Comparison of ENCODE assay signal across 15 cellular contexts in the genomic region with DNA sequence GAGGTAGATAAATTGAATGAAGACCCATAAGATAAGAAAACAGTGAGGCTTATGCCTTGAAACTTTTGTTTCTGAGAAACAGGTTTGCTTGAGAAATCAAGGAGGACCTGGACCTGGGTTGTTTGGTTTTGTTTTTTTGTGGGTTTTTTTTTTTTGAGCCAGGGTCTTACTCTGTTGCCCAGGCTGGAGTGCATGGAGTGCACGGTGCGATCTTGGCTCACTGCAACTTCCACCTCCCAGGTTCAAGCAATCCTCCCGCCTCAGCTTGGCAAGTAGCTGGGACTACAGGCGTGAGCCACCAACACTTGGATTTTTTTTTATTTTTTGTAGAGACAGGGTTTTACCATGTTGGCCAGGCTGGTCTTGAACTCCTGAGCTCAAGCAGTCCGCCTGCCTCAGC. TPM values are rescaled to one million over a fixed set of nuclear protein-coding genes. Genes with fewer than 3 reads are reported as not detected.
A peak's percentile ranks its signal among the peaks of the same experiment; 100 is the strongest.
DNase-seq lines count a peak whose midpoint lies in the region; TF ChIP-seq lines count a peak whose summit lies in the region.
"Had no signal": no experiment of that assay in that cellular context is flagged by ENCODE, and none has a peak within 500 bp of the region (broad histone marks: within the 10 kb centered on the region; RNA-seq: fewer than 3 reads in every experiment).

No MANE protein-coding gene starts in this region.

- H2BK5ac ChIP-seq in mesenchymal stem cell (ENCODE audit: low read depth, low read length, poor library complexity, severe bottlenecking), result no peak overlapping the region

- H3K4me1 Mint-ChIP-seq in activated naive CD4-positive, alpha-beta T cell treated with anti-CD3 and anti-CD28 coated beads, Interleukin-2, amount 50 U/mL, for 24 hours, result peaks cover 29% of the 10 kb centered on the region
- H3K4me1 Mint-ChIP-seq in Calu3 (ENCODE audit: low read depth, unreplicated experiment) (peaks cover 11% of the 10 kb centered on the region), MCF 10A (ENCODE audit: insufficient read depth, unreplicated experiment) (peaks cover 8% of the 10 kb centered on the region)

- H2BK120ac ChIP-seq in mesenchymal stem cell (ENCODE audit: low read depth, low read length), result no peak overlapping the region

- H3K79me1 ChIP-seq in mesenchymal stem cell (replicated peaks; ENCODE audit: low read length, poor library complexity, severe bottlenecking), result no peaks in the 10 kb centered on the region

- no peak for DNase-seq in activated naive CD4-positive, alpha-beta T cell treated with Interleukin-2 at 50 U/mL for 16 hours
- DNase-seq in mesenchymal stem cell, result no peak
- no peak for DNase-seq in Calu3
- no peak for DNase-seq in MCF 10A (ENCODE audit: unreplicated experiment)
- no peak for DNase-seq in NCI-H1105 (lab: John Stamatoyannopoulos, UW)
- DNase-seq: amniotic stem cell; foreskin melanocyte; GF-D8; NCI-H1694 treated with DMSO at 0.1 percent for 48 hours; NCI-H524; stimulated activated CD4-positive, alpha-beta T cell treated with anti-CD3 and anti-CD28 coated beads, Interleukin-15, amount 100 ng/mL, for 24 hours; testis had no signal

- H3K36me3 ChIP-seq in mesenchymal stem cell (ENCODE audit: control insufficient read depth in 1 of 2, insufficient read depth in 2 of 2, low read depth in 1 of 2, low read length in 2 of 2) (no peaks in the 10 kb centered on the region), subcutaneous abdominal adipose tissue (ENCODE audit: control insufficient read depth in 5 of 5, insufficient read depth in 5 of 5, low read length in 5 of 5) (no peaks in the 10 kb centered on the region)

- no peak overlapping the region for H3K4me3 Mint-ChIP-seq in activated naive CD4-positive, alpha-beta T cell treated with anti-CD3 and anti-CD28 coated beads, Interleukin-2, amount 50 U/mL, for 24 hours
- H3K4me3 Mint-ChIP-seq in Calu3 (ENCODE audit: low read depth, unreplicated experiment) (no peak overlapping the region), MCF 10A (ENCODE audit: unreplicated experiment) (no peak overlapping the region)

- BruUV-seq in Calu3 (replicated peaks; lab: Mats Ljungman, UMichigan) (no TSS peak), MCF 10A (replicated peaks; lab: Mats Ljungman, UMichigan) (no TSS peak)

- no peaks in the 10 kb centered on the region for H3K27me3 Mint-ChIP-seq in activated naive CD4-positive, alpha-beta T cell treated with anti-CD3 and anti-CD28 coated beads, Interleukin-2, amount 50 U/mL, for 24 hours
- H3K27me3 Mint-ChIP-seq in Calu3 (ENCODE audit: unreplicated experiment) (no peaks in the 10 kb centered on the region), MCF 10A (ENCODE audit: insufficient read depth, unreplicated experiment) (no peaks in the 10 kb centered on the region)

- intact Hi-C loops in Calu3 (cut with micrococcal nuclease; ENCODE audit: unreplicated experiment), result no loop called here
- intact Hi-C loops in MCF 10A (cut with micrococcal nuclease), result no loop called here

- no peaks in the 10 kb centered on the region for H3K9me3 Mint-ChIP-seq in activated naive CD4-positive, alpha-beta T cell treated with anti-CD3 and anti-CD28 coated beads, Interleukin-2, amount 50 U/mL, for 24 hours
- H3K9me3 Mint-ChIP-seq in Calu3 (ENCODE audit: low read depth, unreplicated experiment) (no peaks in the 10 kb centered on the region), MCF 10A (ENCODE audit: unreplicated experiment) (no peaks in the 10 kb centered on the region)

- CTCF ChIA-PET in Calu3 (lab: Charles Lee), result interaction anchor here (0.7 kb wide), 1 partner anchor 228 kb away, joined by 3 read pairs; no protein-coding TSS in a partner anchor
- CTCF ChIA-PET in MCF 10A (lab: Yijun Ruan, JAX), result interaction anchor here (0.7 to 1.5 kb wide), 2 partner anchors 74 to 81 kb away, joined by 3 read pairs; no protein-coding TSS in a partner anchor

- no peak overlapping the region for H4K8ac ChIP-seq in mesenchymal stem cell (ENCODE audit: low read length)

- POLR2A ChIA-PET in MCF 10A (lab: Yijun Ruan, JAX), result no interaction called here

- H3K27me3 ChIP-seq in mesenchymal stem cell (ENCODE audit: control insufficient read depth in 1 of 2, insufficient read depth in 1 of 2, low read length in 2 of 2), result no peaks in the 10 kb centered on the region
- H3K27me3 ChIP-seq in subcutaneous abdominal adipose tissue (ENCODE audit: control insufficient read depth in 5 of 5, insufficient read depth in 4 of 5, low read length in 5 of 5), result no peaks in the 10 kb centered on the region
- H3K27me3 ChIP-seq: testis had no signal

- H3K4me3 ChIP-seq in mesenchymal stem cell (ENCODE audit: insufficient read depth in 1 of 2, low read depth in 1 of 2, low read length in 2 of 2), result no peak overlapping the region
- H3K4me3 ChIP-seq in subcutaneous abdominal adipose tissue (ENCODE audit: low read depth in 1 of 5, low read length in 5 of 5), result no peak overlapping the region
- H3K4me3 ChIP-seq: testis had no signal

- H3K9ac ChIP-seq in mesenchymal stem cell (ENCODE audit: low read length), result peak overlapping the region; percentile 87
- H3K9ac ChIP-seq in subcutaneous abdominal adipose tissue (ENCODE audit: low read length in 5 of 5), result peak overlapping the region in 2 of 5 donors; percentile 4 to 70

- H3K4me1 ChIP-seq in mesenchymal stem cell (ENCODE audit: control insufficient read depth, insufficient read depth, low read depth, low read length), result no peaks in the 10 kb centered on the region
- peaks cover 3 to 28% (median 25%) of the 10 kb centered on the region in 5 donors for H3K4me1 ChIP-seq in subcutaneous abdominal adipose tissue (ENCODE audit: control insufficient read depth in 5 of 5, insufficient read depth in 5 of 5, low read length in 5 of 5)

- no peak overlapping the region for H3K23ac ChIP-seq in mesenchymal stem cell (ENCODE audit: low read length in 2 of 2)

- H3K4me2 ChIP-seq in mesenchymal stem cell (ENCODE audit: low read length, poor library complexity, severe bottlenecking), result no peak overlapping the region

- no peak overlapping the region for H2BK12ac ChIP-seq in mesenchymal stem cell (ENCODE audit: low read length in 2 of 2)

- TF ChIP-seq CTCF in Calu3 (IDR thresholded peaks at IDR 0.05; ENCODE audit: unreplicated experiment) (no peak), MCF 10A (IDR thresholded peaks at IDR 0.05; ENCODE audit: unreplicated experiment) (no peak)

- no peak overlapping the region for H4K91ac ChIP-seq in mesenchymal stem cell (ENCODE audit: low read length)

- no peaks in the 10 kb centered on the region for H3K9me3 ChIP-seq in mesenchymal stem cell (ENCODE audit: control insufficient read depth, low read length)
- no peaks in the 10 kb centered on the region for H3K9me3 ChIP-seq in subcutaneous abdominal adipose tissue (ENCODE audit: control insufficient read depth in 5 of 5, low read length in 5 of 5)
- H3K9me3 ChIP-seq: testis had no signal

- H2AK5ac ChIP-seq in mesenchymal stem cell (ENCODE audit: low read length, severe bottlenecking), result no peak overlapping the region

- no peak overlapping the region for H2AFZ ChIP-seq in mesenchymal stem cell (ENCODE audit: low read depth, low read length)

- no peak overlapping the region for H3K18ac ChIP-seq in mesenchymal stem cell (ENCODE audit: low read depth in 1 of 2, low read length in 2 of 2)

- H3K36me3 Mint-ChIP-seq in activated naive CD4-positive, alpha-beta T cell treated with anti-CD3 and anti-CD28 coated beads, Interleukin-2, amount 50 U/mL, for 24 hours, result no peaks in the 10 kb centered on the region
- no peaks in the 10 kb centered on the region for H3K36me3 Mint-ChIP-seq in Calu3 (ENCODE audit: insufficient read depth, unreplicated experiment)
- no peaks in the 10 kb centered on the region for H3K36me3 Mint-ChIP-seq in MCF 10A (ENCODE audit: insufficient read depth, unreplicated experiment)

- H3K27ac Mint-ChIP-seq in activated naive CD4-positive, alpha-beta T cell treated with anti-CD3 and anti-CD28 coated beads, Interleukin-2, amount 50 U/mL, for 24 hours, result peak overlapping the region; percentile 97
- H3K27ac Mint-ChIP-seq in Calu3 (ENCODE audit: unreplicated experiment) (no peak overlapping the region), MCF 10A (ENCODE audit: low read depth, unreplicated experiment) (no peak overlapping the region)

- H3K27ac ChIP-seq in adipose tissue (ENCODE audit: low read depth, low read length) (peak overlapping the region; percentile 41), mesenchymal stem cell (ENCODE audit: low read length, poor library complexity, severe bottlenecking) (no peak overlapping the region), subcutaneous abdominal adipose tissue (ENCODE audit: low read depth, low read length) (peak overlapping the region; percentile 97)
- H3K27ac ChIP-seq: testis had no signal

- H3K4ac ChIP-seq in mesenchymal stem cell (ENCODE audit: low read depth in 1 of 2, low read length in 2 of 2), result no peak overlapping the region

- WGBS in adipose tissue, 3 donors, result 57 to 91% (median 83%) methylated on average over 5 of the region's 5 CpGs
- WGBS in mesenchymal stem cell, result 92% methylated on average over 5 of the region's 5 CpGs

- H3K14ac ChIP-seq in mesenchymal stem cell (ENCODE audit: low read length in 2 of 2), result no peak overlapping the region

- H2BK15ac ChIP-seq in mesenchymal stem cell (ENCODE audit: low read depth, poor library complexity, severe bottlenecking), result no peak overlapping the region

RNA-seq across cellular contexts. Expression of a gene that starts 9.0 kb away (rescaled TPM):
- 10 to 100 TPM in 2 of 3 donors, 1 to 10 TPM in 1; 6.9 to 21.9 (median 11.7) TPM for polyA plus RNA-seq in adipose tissue
- polyA plus RNA-seq in mesenchymal stem cell (2013, experiment 1 of 2), result 14.0 TPM
- 14.8 TPM for polyA plus RNA-seq in mesenchymal stem cell (2013, experiment 2 of 2)
- total RNA-seq in Calu3 (2022), result 26.0 and 27.8 TPM in 2 replicates
- total RNA-seq in MCF 10A (2022), result 32.0 and 36.5 TPM in 2 replicates

RNA-seq across cellular contexts. Expression of a gene that starts 21.9 kb away (rescaled TPM):
- polyA plus RNA-seq in adipose tissue, result 10 to 100 TPM in 2 of 3 donors, 1 to 10 TPM in 1; 9.5 to 14.3 (median 13.7) TPM
- 58.1 TPM for polyA plus RNA-seq in mesenchymal stem cell (2013, experiment 1 of 2)
- polyA plus RNA-seq in mesenchymal stem cell (2013, experiment 2 of 2), result 60.5 TPM
- total RNA-seq in Calu3 (2022), result 41.0 and 41.8 TPM in 2 replicates
- 36.5 and 38.9 TPM in 2 replicates for total RNA-seq in MCF 10A (2022)
